Comparison of ENCODE assay signal across 8 cellular contexts in the genomic region with DNA sequence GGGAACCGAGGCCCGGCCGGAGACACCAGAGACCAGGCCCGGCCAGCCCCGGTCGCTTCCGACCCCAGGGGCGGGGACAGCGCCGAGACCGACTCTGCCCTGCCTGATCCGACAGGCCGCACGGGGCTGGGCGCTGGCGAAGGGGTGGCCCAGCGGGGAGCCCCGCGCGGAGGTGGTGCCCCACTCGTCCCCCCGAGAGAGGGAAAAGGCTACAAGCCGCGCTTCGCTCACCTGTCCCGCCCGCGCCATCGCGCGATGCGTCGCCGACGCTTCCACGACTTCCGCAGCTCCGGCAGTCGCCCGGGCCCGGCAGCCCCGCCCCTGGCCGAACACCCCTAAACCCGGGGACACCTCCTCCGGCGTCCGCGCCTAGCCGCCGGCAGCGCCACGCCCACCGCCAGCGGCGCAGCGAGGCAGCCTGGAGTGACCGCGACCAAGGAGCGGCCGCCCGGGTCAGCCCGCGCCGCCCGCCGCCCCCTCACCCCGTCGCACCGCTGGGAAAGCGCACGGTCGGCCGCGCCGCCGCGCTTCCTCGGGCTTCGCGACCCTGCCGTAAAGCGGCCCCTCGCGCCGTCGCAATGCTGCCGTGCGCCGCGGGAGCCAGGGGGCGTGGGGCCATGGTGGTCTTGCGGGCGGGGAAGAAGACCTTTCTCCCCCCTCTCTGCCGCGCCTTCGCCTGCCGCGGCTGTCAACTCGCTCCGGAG. TPM values are rescaled to one million over a fixed set of nuclear protein-coding genes. Genes with fewer than 3 reads are reported as not detected.
DNase-seq lines count a peak whose midpoint lies in the region; ATAC-seq and TF ChIP-seq lines count a peak whose summit lies in the region.

A gene with protein sequence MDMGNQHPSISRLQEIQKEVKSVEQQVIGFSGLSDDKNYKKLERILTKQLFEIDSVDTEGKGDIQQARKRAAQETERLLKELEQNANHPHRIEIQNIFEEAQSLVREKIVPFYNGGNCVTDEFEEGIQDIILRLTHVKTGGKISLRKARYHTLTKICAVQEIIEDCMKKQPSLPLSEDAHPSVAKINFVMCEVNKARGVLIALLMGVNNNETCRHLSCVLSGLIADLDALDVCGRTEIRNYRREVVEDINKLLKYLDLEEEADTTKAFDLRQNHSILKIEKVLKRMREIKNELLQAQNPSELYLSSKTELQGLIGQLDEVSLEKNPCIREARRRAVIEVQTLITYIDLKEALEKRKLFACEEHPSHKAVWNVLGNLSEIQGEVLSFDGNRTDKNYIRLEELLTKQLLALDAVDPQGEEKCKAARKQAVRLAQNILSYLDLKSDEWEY (minus strand): TSS at position 273 of the 704 bp plus-strand sequence. CDS start 1,493 bp downstream, outside the sequence.
A gene with protein sequence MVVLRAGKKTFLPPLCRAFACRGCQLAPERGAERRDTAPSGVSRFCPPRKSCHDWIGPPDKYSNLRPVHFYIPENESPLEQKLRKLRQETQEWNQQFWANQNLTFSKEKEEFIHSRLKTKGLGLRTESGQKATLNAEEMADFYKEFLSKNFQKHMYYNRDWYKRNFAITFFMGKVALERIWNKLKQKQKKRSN (plus strand): TSS at position 576 of the 704 bp plus-strand sequence. CDS start 42 bp downstream, at position 618.

- no peaks in the 10 kb centered on the region for H3K27me3 ChIP-seq in breast epithelium
- no peaks in the 10 kb centered on the region for H3K27me3 ChIP-seq in smooth muscle cell (ENCODE audit: low read depth)

- intact Hi-C loops in breast epithelium (cut with DNase I; ENCODE audit: low total_unique reads), result no loop called here

- H2AFZ ChIP-seq in smooth muscle cell (ENCODE audit: low read depth), result peak within 1 kb of the TSS; percentile 89

- H3K27ac ChIP-seq in breast epithelium (peak within 1 kb of the TSS; percentile 97 to 99), smooth muscle cell (ENCODE audit: low read depth) (peak within 1 kb of the TSS; percentile 97)

- H3K79me2 ChIP-seq in smooth muscle cell (ENCODE audit: low read depth), result peaks cover 94% of the 10 kb centered on the region

- peaks cover 67% of the 10 kb centered on the region for H4K20me1 ChIP-seq in smooth muscle cell (ENCODE audit: low read depth)

- WGBS in smooth muscle cell (ENCODE audit: low lambda C conversion rate), result under 1% methylated on average over 64 of the region's 100 CpGs

- DNase-seq in 8988T (peak; percentile 94), NCI-H2196 (lab: John Stamatoyannopoulos, UW; ENCODE audit: unreplicated experiment) (peak; percentile 80), breast epithelium (ENCODE audit: low spot score in 2 of 2) (peak in 1 of 2 donors; percentile 63), iPS-NIHi7 (ENCODE audit: extremely low spot score) (peak; percentile 95), smooth muscle cell (lab: John Stamatoyannopoulos, UW; ENCODE audit: unreplicated experiment) (peak; percentile 89)

- peaks cover 4 to 13% of the 10 kb centered on the region in 2 donors for H3K4me1 ChIP-seq in breast epithelium
- peaks cover 19% of the 10 kb centered on the region for H3K4me1 ChIP-seq in smooth muscle cell (ENCODE audit: low read depth)

- H3K4me2 ChIP-seq in smooth muscle cell, result peak within 1 kb of the TSS; percentile 90

- peaks cover 13% of the 10 kb centered on the region for H3F3A ChIP-seq in smooth muscle cell (ENCODE audit: low read depth)

- H3K9me3 ChIP-seq in breast epithelium, result no peaks in the 10 kb centered on the region
- H3K9me3 ChIP-seq in smooth muscle cell (replicated peaks; ENCODE audit: low read depth), result no peaks in the 10 kb centered on the region

- TF ChIP-seq POLR2A in breast epithelium (IDR thresholded peaks at IDR 0.05), result peak; percentile 57

- TF ChIP-seq CTCF in WI38 (IDR thresholded peaks at IDR 0.05; ENCODE audit: low read depth, low read length) (no peak), breast epithelium (IDR thresholded peaks at IDR 0.05) (no peak), smooth muscle cell (IDR thresholded peaks at IDR 0.05; ENCODE audit: borderline replicate concordance, insufficient read depth, poor library complexity, severe bottlenecking) (no peak)

- ATAC-seq in GM18520 (IDR thresholded peaks at IDR 0.05; ENCODE audit: unreplicated experiment), result peak; percentile 73
- peak; percentile 68 for ATAC-seq in HG03045 (IDR thresholded peaks at IDR 0.05; ENCODE audit: unreplicated experiment)

- H3K4me3 ChIP-seq in WI38 (ENCODE audit: low read depth, low read length) (peak within 1 kb of the TSS; percentile 94), breast epithelium (peak within 1 kb of the TSS; percentile 95 to 99 (median 97)), smooth muscle cell (peak within 1 kb of the TSS; percentile 82)

- H3K9ac ChIP-seq in smooth muscle cell (ENCODE audit: low read depth), result peak within 1 kb of the TSS; percentile 94

- no peaks in the 10 kb centered on the region for H3K36me3 ChIP-seq in breast epithelium
- H3K36me3 ChIP-seq in smooth muscle cell (ENCODE audit: low read depth), result no peaks in the 10 kb centered on the region

RNA-seq across cellular contexts. Expression of the first gene that starts in this region (rescaled TPM):
- total RNA-seq in breast epithelium (10 to 100 TPM; 29.5 to 45.4 (median 38.5) TPM), smooth muscle cell (27.3 and 31.1 TPM in 2 replicates)
- 12.7 and 13.4 TPM in 2 replicates for polyA plus RNA-seq in smooth muscle cell

RNA-seq across cellular contexts. Expression of the second gene that starts in this region (rescaled TPM):
- total RNA-seq in breast epithelium (10 to 100 TPM; 26.5 to 41.9 (median 27.2) TPM), smooth muscle cell (33.4 and 42.8 TPM in 2 replicates)
- 69.9 and 73.3 TPM in 2 replicates for polyA plus RNA-seq in smooth muscle cell
